In the genomic region with DNA sequence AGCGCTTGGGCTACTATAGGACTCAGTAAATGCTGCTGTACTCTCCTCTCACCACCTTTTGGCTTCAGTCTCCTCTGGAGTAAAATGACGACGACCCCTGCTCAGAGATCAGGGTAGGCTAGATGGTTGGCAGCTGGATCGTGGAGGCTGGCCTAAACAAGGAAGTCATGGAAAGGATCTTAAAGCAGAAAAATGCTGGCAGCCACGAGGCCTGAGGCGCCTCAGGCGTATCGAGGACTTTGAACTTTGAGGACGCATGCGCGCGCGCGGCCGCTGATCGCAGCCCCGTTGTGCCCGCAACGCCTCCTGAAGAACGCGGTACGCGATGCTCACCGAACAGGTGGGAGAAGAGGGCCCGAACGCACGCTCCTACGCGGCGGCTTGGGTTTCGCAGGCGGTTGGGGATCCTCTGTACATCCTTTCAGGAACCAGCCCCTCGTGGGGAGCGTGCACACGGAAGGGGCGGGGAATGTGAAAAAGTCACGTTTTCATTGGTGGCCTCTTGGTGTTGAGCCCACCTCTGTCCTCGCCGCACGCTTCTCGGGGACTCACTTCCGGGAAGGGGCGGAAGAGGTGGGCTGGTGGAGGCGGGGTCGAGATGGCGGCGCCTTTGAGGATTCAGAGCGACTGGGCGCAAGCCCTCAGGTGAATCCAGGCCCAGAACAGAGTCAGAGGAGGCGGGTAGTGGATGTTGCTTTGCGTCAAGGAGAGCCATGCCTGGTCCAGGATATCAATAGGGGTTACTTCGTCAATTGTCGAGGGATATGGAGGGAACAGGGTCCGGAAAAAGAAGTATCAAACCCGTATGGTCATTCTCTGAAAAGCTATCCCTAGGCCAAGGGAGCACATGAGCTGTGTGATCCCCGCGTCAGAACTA, we compare ENCODE assay signal across 8 cellular contexts. TPM values are rescaled to one million over a fixed set of nuclear protein-coding genes. Genes with fewer than 3 reads are reported as not detected.
DNase-seq lines count a peak whose midpoint lies in the region; ATAC-seq and TF ChIP-seq lines count a peak whose summit lies in the region.

A gene (minus strand): TSS at position 423 of the 877 bp plus-strand sequence. CDS start 3,468 bp downstream, outside the sequence.
A gene with protein sequence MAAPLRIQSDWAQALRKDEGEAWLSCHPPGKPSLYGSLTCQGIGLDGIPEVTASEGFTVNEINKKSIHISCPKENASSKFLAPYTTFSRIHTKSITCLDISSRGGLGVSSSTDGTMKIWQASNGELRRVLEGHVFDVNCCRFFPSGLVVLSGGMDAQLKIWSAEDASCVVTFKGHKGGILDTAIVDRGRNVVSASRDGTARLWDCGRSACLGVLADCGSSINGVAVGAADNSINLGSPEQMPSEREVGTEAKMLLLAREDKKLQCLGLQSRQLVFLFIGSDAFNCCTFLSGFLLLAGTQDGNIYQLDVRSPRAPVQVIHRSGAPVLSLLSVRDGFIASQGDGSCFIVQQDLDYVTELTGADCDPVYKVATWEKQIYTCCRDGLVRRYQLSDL (plus strand): TSS at position 576 of the 877 bp plus-strand sequence. CDS start 23 bp downstream, at position 599.

- H3K27ac Mint-ChIP-seq in IgD-negative memory B cell, result peak within 1 kb of the TSS; percentile 81 to 97 (median 97)

- peak within 1 kb of the TSS; percentile 99 for H3K4me3 ChIP-seq in epithelial cell of esophagus (ENCODE audit: low read length)
- peak within 1 kb of the TSS; percentile 23 for H3K4me3 ChIP-seq in mucosa of descending colon

- TF ChIP-seq CTCF in epithelial cell of esophagus (IDR thresholded peaks at IDR 0.05; ENCODE audit: insufficient read depth, low read depth, low read length, missing control alignments) (no peak), mucosa of descending colon (IDR thresholded peaks at IDR 0.05) (no peak)

- H3K4me1 Mint-ChIP-seq in IgD-negative memory B cell, result peaks cover 19 to 23% (median 21%) of the 10 kb centered on the region in 3 donors

- H3K4me3 Mint-ChIP-seq in IgD-negative memory B cell, result peak within 1 kb of the TSS; percentile 94 to 100 (median 97)

- no peaks in the 10 kb centered on the region for H3K36me3 ChIP-seq in mucosa of descending colon (ENCODE audit: low read depth)

- H3K9me3 Mint-ChIP-seq in IgD-negative memory B cell, result no peaks in the 10 kb centered on the region

- intact Hi-C loops in mucosa of descending colon (cut with DNase I, micrococcal nuclease), result no loop called here

- ATAC-seq in GM21529 (IDR thresholded peaks at IDR 0.05; ENCODE audit: unreplicated experiment), result peak; percentile 98
- peak; percentile 98 for ATAC-seq in mucosa of descending colon

- DNase-seq in DMS 273 treated with DMSO at 0.1 percent for 48 hours (lab: John Stamatoyannopoulos, UW), result peak; percentile 81
- peak; percentile 68 for DNase-seq in OCI-M2 (lab: John Stamatoyannopoulos, UW; ENCODE audit: unreplicated experiment)
- DNase-seq in activated T-cell treated with anti-CD3 and anti-CD28 coated beads for 4 hours, result peak; percentile 95
- peak; percentile 97 for DNase-seq in epithelial cell of esophagus (ENCODE audit: low read depth)
- peak; percentile 95 to 96 (median 96) for DNase-seq in mucosa of descending colon
- peak; percentile 86 for DNase-seq in stimulated activated CD8-positive, alpha-beta memory T cell treated with anti-CD3 and anti-CD28 coated beads, Interleukin-4, amount 100 ng/mL, for 24 hours (ENCODE audit: low read depth)

- no peaks in the 10 kb centered on the region for H3K27me3 Mint-ChIP-seq in IgD-negative memory B cell

- peaks cover 2% of the 10 kb centered on the region for H3K36me3 Mint-ChIP-seq in IgD-negative memory B cell

- peaks cover 12% of the 10 kb centered on the region for H3K4me1 ChIP-seq in mucosa of descending colon (ENCODE audit: low read depth)

- no peaks in the 10 kb centered on the region for H3K9me3 ChIP-seq in mucosa of descending colon

RNA-seq across cellular contexts. Expression of the first gene that starts in this region (rescaled TPM):
- 66.9 TPM for polyA plus RNA-seq in IgD-negative memory B cell
- 10 to 100 TPM; 55.7 to 76.3 (median 61.0) TPM for total RNA-seq in mucosa of descending colon

RNA-seq across cellular contexts. Expression of the second gene that starts in this region (rescaled TPM):
- 16.8 TPM for polyA plus RNA-seq in IgD-negative memory B cell
- total RNA-seq in mucosa of descending colon, result 10 to 100 TPM; 13.8 to 19.7 (median 14.8) TPM

Comparison
In these comparisons a context has a peak if more than half of its experiments do, and no peak if none do; other contexts are left out.
1. Peak in every context shown above with its lines: DNase-seq, ATAC-seq and H3K4me3 ChIP-seq.